1 cellular context compared by ENCODE assay signal in the genomic region with DNA sequence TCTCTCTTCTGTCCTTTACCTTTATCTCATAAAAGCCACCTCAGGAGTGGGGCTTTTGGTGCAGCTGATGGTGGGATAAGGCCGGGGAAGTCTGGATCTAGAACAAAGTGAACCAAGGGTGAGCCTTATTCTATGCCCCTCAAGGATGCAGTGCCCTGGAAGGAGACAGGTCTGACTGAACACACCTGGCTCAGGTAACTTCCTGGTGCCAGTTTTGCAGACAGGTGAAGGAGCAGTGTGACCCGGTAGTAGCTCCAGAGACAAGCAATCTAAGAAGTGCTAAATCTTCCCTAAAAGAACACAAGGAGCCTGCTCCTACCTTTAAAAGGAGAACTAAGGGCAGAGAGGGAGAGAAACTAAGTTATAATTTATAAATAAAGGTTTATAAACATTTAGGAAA.
TF ChIP-seq lines count a peak whose summit lies in the region.

No MANE protein-coding gene starts in this region.

TF ChIP-seq in A549, 52 proteins besides CTCF, POLR2A, EP300 and RAD21 (continued from another document):
- TF ChIP-seq, protein P1, sequence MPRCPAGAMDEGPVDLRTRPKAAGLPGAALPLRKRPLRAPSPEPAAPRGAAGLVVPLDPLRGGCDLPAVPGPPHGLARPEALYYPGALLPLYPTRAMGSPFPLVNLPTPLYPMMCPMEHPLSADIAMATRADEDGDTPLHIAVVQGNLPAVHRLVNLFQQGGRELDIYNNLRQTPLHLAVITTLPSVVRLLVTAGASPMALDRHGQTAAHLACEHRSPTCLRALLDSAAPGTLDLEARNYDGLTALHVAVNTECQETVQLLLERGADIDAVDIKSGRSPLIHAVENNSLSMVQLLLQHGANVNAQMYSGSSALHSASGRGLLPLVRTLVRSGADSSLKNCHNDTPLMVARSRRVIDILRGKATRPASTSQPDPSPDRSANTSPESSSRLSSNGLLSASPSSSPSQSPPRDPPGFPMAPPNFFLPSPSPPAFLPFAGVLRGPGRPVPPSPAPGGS (IDR thresholded peaks at IDR 0.05): no peak
- no peak for TF ChIP-seq CHD4 (IDR thresholded peaks at IDR 0.05; ENCODE audit: borderline replicate concordance)
- TF ChIP-seq, protein P2, sequence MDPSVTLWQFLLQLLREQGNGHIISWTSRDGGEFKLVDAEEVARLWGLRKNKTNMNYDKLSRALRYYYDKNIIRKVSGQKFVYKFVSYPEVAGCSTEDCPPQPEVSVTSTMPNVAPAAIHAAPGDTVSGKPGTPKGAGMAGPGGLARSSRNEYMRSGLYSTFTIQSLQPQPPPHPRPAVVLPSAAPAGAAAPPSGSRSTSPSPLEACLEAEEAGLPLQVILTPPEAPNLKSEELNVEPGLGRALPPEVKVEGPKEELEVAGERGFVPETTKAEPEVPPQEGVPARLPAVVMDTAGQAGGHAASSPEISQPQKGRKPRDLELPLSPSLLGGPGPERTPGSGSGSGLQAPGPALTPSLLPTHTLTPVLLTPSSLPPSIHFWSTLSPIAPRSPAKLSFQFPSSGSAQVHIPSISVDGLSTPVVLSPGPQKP (IDR thresholded peaks at IDR 0.05; ENCODE audit: low read depth, low read length): no peak
- no peak for TF ChIP-seq PHF8 (IDR thresholded peaks at IDR 0.05; ENCODE audit: borderline replicate concordance, low read depth)
- no peak for TF ChIP-seq ZFP36 (IDR thresholded peaks at IDR 0.05; ENCODE audit: borderline replicate concordance, partially characterized antibody)
